ENCODE assay signal across 14 cellular contexts in the genomic region with DNA sequence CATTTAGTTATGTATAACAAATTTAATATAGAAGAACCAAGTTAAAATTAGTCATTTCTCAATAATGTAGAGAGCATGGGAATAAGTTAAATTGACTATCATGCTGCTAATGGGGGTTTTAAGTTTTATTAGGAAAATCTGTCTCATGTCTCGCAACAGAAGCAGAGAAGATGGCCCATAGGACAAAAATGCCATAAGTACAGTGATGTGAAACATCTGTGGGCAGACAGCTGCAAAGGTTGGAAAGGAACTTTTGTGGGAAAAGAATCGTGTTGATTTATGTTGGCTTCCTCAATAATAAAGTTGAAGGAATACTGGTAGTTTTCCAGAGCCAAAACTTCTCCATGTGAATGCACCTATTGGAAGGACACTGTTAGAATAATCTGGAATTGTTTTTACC. TPM values are rescaled to one million over a fixed set of nuclear protein-coding genes. Genes with fewer than 3 reads are reported as not detected.
"Had no signal": no experiment of that assay in that cellular context is flagged by ENCODE, and none has a peak within 500 bp of the region (broad histone marks: within the 10 kb centered on the region; RNA-seq: fewer than 3 reads in every experiment).

No MANE protein-coding gene starts in this region.

- DNase-seq: activated CD4-positive, alpha-beta T cell treated with anti-CD3 and anti-CD28 coated beads, Interleukin-2, amount 50 U/mL, for 4 hours; activated effector memory CD4-positive, alpha-beta T cell treated with Interleukin-2 at 50 U/mL for 16 hours; activated T-cell treated with anti-CD3 and anti-CD28 coated beads, Interleukin-2, amount 50 U/mL, for 24 hours; dorsolateral prefrontal cortex; hippocampal formation; kidney glomerular epithelial cell; mucosa of descending colon; occipital lobe; stomach had no signal

- H3K27me3 ChIP-seq: dorsolateral prefrontal cortex, stomach had no signal

- ATAC-seq: esophagus mucosa; mucosa of descending colon; natural killer cell treated with Interleukin-12 subunit alpha and Interleukin-12 subunit beta and Interleukin-15 and Interleukin-18, amount 100 ng/mL, for 72 hours had no signal

- H3K4me1 ChIP-seq: stomach had no signal

- H3K36me3 ChIP-seq: stomach had no signal

- H3K4me3 ChIP-seq: dorsolateral prefrontal cortex, mucosa of descending colon, skin epidermis, stomach, thoracic aorta had no signal

- H3K27ac ChIP-seq: dorsolateral prefrontal cortex, skin epidermis, stomach had no signal

- H3K9me3 ChIP-seq: mucosa of descending colon, stomach, thoracic aorta had no signal

RNA-seq across cellular contexts. Expression of gene VCAN, which starts 44.8 kb away (rescaled TPM):
- total RNA-seq: T-helper 2 cell treated with Interferon-gamma antibody and Interleukin-4, amounts not matched to agents 100 ng/mL and 5 ng/mL, for 36 hours had no signal
